In genomic region chr7:18040196-18040595, GRCh38 we compare ENCODE assay signal across 17 cellular contexts. TPM values are rescaled to one million over a fixed set of nuclear protein-coding genes. Genes with fewer than 3 reads are reported as not detected.
DNase-seq lines count a peak whose midpoint lies in the region; ATAC-seq and TF ChIP-seq lines count a peak whose summit lies in the region.
"Had no signal": no experiment of that assay in that cellular context is flagged by ENCODE, and none has a peak within 500 bp of the region (broad histone marks: within the 10 kb centered on the region; RNA-seq: fewer than 3 reads in every experiment).

No MANE protein-coding gene starts in this region.

- H3K4me1 Mint-ChIP-seq in WTC11: no peaks in the 10 kb centered on the region

- in situ Hi-C loops in astrocyte of the spinal cord (cut with HindIII; ENCODE audit: low sequenced_read_pairs): no loop called here

- no peaks in the 10 kb centered on the region for H3K36me3 Mint-ChIP-seq in WTC11

- TF ChIP-seq CTCF in AG04449 (IDR thresholded peaks at IDR 0.05; ENCODE audit: insufficient read depth, low read length, missing control alignments) (no peak), astrocyte of the spinal cord (IDR thresholded peaks at IDR 0.05; ENCODE audit: low read depth, low read length) (no peak), kidney epithelial cell (IDR thresholded peaks at IDR 0.05; ENCODE audit: insufficient read depth, low read length, poor library complexity, severe bottlenecking) (no peak), adrenal gland (IDR thresholded peaks at IDR 0.05) (no peak), WTC11 (IDR thresholded peaks at IDR 0.05) (no peak)

- H3K27me3 Mint-ChIP-seq in WTC11 (ENCODE audit: low read depth): no peaks in the 10 kb centered on the region

- H3K27me3 ChIP-seq in kidney epithelial cell (ENCODE audit: control insufficient read depth, insufficient read depth, low read length) (no peaks in the 10 kb centered on the region), adrenal gland (no peaks in the 10 kb centered on the region)

- H3K27ac Mint-ChIP-seq in WTC11: no peak overlapping the region
- H3K27ac Mint-ChIP-seq: endodermal cell had no signal

- no peaks in the 10 kb centered on the region for H3K36me3 ChIP-seq in kidney epithelial cell (ENCODE audit: control insufficient read depth, insufficient read depth, low read length)
- no peaks in the 10 kb centered on the region for H3K36me3 ChIP-seq in adrenal gland (replicated peaks in 1 of 2)

- ATAC-seq in HG02759 (IDR thresholded peaks at IDR 0.05; ENCODE audit: unreplicated experiment) (no peak), GM21423 (IDR thresholded peaks at IDR 0.05; ENCODE audit: unreplicated experiment) (no peak), WTC11 (no peak)

- H3K4me1 ChIP-seq in adrenal gland (replicated peaks in 1 of 2): no peaks in the 10 kb centered on the region

- DNase-seq in AG04449 (ENCODE audit: low read depth, low spot score): peak; percentile 42
- DNase-seq in HS-5 (ENCODE audit: low read depth): peak; percentile 26
- peak; percentile 81 for DNase-seq in astrocyte of the spinal cord (ENCODE audit: low read depth, low spot score)
- DNase-seq in kidney epithelial cell (ENCODE audit: low read depth): peak; percentile 35
- DNase-seq in adrenal gland: no peak
- DNase-seq in WTC11 (ENCODE audit: low spot score): no peak
- DNase-seq: activated CD4-positive, CD25-positive, alpha-beta regulatory T cell; endodermal cell; hypothalamus; posterior cingulate gyrus; stimulated activated CD4-positive, alpha-beta T cell treated with anti-CD3 and anti-CD28 coated beads, Interleukin-2, amount 100 ng/mL, for 24 hours; SW 1271 had no signal

- H3K9me3 ChIP-seq in adrenal gland (replicated peaks in 1 of 3): no peaks in the 10 kb centered on the region

- POLR2A ChIA-PET in AG04449 (lab: Yijun Ruan, JAX): interaction anchor here (1.0 kb wide), 1 partner anchor 21 kb away, joined by 4 read pairs; no protein-coding TSS in a partner anchor
- POLR2A ChIA-PET in WTC11 (lab: Charles Lee): no interaction called here

- WGBS in adrenal gland, 4 donors: 78 to 83% (median 81%) methylated on average over 5 of the region's 5 CpGs

- H3K27ac ChIP-seq in adrenal gland: no peak overlapping the region

- no peak overlapping the region for H3K4me3 ChIP-seq in AG04449 (ENCODE audit: low read depth, low read length)
- H3K4me3 ChIP-seq in astrocyte of the spinal cord (ENCODE audit: low read depth, low read length): no peak overlapping the region
- H3K4me3 ChIP-seq in kidney epithelial cell (ENCODE audit: low read depth, low read length): no peak overlapping the region
- H3K4me3 ChIP-seq in adrenal gland: no peak overlapping the region

- peaks cover 7% of the 10 kb centered on the region for H3K9me3 Mint-ChIP-seq in WTC11

- H3K4me3 Mint-ChIP-seq in WTC11: no peak overlapping the region
- H3K4me3 Mint-ChIP-seq: endodermal cell had no signal

- intact Hi-C loops in adrenal gland (cut with DNase I): no loop called here

- CTCF ChIA-PET in AG04449 (lab: Yijun Ruan, JAX): no interaction called here
- CTCF ChIA-PET in WTC11 (lab: Charles Lee): no interaction called here

- no peak for TF ChIP-seq POLR2A in adrenal gland (IDR thresholded peaks at IDR 0.05)

TF ChIP-seq in WTC11, 78 proteins besides CTCF, POLR2A, EP300 and RAD21:
- TF ChIP-seq MAX (CRISPR knock-in tag; IDR thresholded peaks at IDR 0.05): no peak
- no peak for TF ChIP-seq ZNF138 (CRISPR knock-in tag; conservative IDR thresholded peaks at IDR 0.05)
- no peak for TF ChIP-seq NFE2L1 (CRISPR knock-in tag; IDR thresholded peaks at IDR 0.05)
- TF ChIP-seq CREB1 (CRISPR knock-in tag; IDR thresholded peaks at IDR 0.05): no peak
- no peak for TF ChIP-seq PREB (CRISPR knock-in tag; IDR thresholded peaks at IDR 0.05; ENCODE audit: borderline replicate concordance)
- no peak for TF ChIP-seq ZNF219 (CRISPR knock-in tag; IDR thresholded peaks at IDR 0.05; ENCODE audit: borderline replicate concordance)
- no peak for TF ChIP-seq CREM (CRISPR knock-in tag; IDR thresholded peaks at IDR 0.05)
- TF ChIP-seq ERG (CRISPR knock-in tag; IDR thresholded peaks at IDR 0.05): no peak
- TF ChIP-seq ZNF512 (CRISPR knock-in tag; IDR thresholded peaks at IDR 0.05; ENCODE audit: borderline replicate concordance): no peak
- TF ChIP-seq ZNF232 (CRISPR knock-in tag; IDR thresholded peaks at IDR 0.05): no peak
- TF ChIP-seq HMGA2 (CRISPR knock-in tag; IDR thresholded peaks at IDR 0.05): no peak
- TF ChIP-seq NR2C2 (CRISPR knock-in tag; IDR thresholded peaks at IDR 0.05): no peak
- no peak for TF ChIP-seq TEAD1 (CRISPR knock-in tag; IDR thresholded peaks at IDR 0.05)
- no peak for TF ChIP-seq ELF4 (CRISPR knock-in tag; IDR thresholded peaks at IDR 0.05; ENCODE audit: low read depth)
- TF ChIP-seq PRDM15 (CRISPR knock-in tag; IDR thresholded peaks at IDR 0.05): no peak
- TF ChIP-seq IRF2 (CRISPR knock-in tag; IDR thresholded peaks at IDR 0.05; ENCODE audit: borderline replicate concordance, low read depth): no peak
- TF ChIP-seq GTF2I (CRISPR knock-in tag; conservative IDR thresholded peaks at IDR 0.05): no peak
- no peak for TF ChIP-seq FOXJ3 (CRISPR knock-in tag; IDR thresholded peaks at IDR 0.05; ENCODE audit: borderline replicate concordance)
- no peak for TF ChIP-seq MYBL2 (CRISPR knock-in tag; IDR thresholded peaks at IDR 0.05)
- TF ChIP-seq SOX15 (CRISPR knock-in tag; IDR thresholded peaks at IDR 0.05): no peak

RNA-seq across cellular contexts. Expression of gene PRPS1L1, which starts 12.6 kb away (rescaled TPM):
- total RNA-seq in kidney epithelial cell (not detected in 2 replicates), adrenal gland (not detected), WTC11 (2021) (not detected in 3 replicates)
- not detected for polyA plus RNA-seq in adrenal gland
- total RNA-seq: endodermal cell, MCF 10A, mesenteric fat pad, urinary bladder had no signal
- polyA plus RNA-seq: urinary bladder had no signal

Comparison
In these comparisons a context has a peak if more than half of its experiments do, and no peak if none do; other contexts are left out.
1. DNase-seq: peak in AG04449 (single experiment), HS-5 (single experiment), astrocyte of the spinal cord (single experiment) and kidney epithelial cell (single experiment); none in adrenal gland (0 of 7) and WTC11 (single experiment).